8 cellular contexts compared by ENCODE assay signal in the genomic region with DNA sequence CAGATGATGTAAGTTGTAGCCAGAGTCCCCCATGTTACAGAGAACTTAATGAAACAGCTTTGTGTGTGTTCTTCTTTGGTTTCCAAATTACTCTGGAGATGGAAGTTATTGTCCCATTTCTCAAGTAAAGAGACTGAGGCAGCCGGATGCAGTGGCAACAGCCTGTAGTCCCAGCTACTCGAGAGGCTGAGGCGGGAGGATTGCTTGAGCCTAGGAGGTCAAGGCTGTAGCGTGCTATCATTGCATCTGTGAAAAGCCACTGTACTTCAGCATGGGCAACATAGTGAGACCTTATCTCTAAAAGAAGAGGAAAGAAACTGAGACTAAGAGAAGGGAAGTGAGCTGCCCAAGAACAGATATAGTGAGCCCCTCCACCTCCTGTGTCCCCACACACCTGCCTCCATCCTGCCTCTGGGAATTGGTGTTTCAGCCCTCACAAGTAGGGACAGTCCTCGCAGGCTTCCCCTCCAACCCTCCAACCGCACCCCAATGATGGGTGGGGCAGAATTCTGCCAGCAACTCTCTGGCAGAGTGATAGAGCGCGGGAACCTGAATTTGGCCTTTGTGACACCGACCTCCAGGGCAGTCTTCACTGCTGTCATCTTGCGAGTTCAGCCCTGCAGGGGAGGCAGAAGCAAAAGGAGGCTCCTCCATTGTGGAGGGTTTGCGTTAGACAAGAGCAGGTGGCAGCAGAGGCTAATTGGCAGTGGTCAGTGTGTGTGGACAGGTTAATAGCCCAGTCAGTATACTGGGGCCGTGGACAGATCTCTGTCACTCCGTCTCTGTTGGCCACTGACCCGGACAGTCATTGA. TPM values are rescaled to one million over a fixed set of nuclear protein-coding genes. Genes with fewer than 3 reads are reported as not detected.
DNase-seq lines count a peak whose midpoint lies in the region; ATAC-seq and TF ChIP-seq lines count a peak whose summit lies in the region.

No MANE protein-coding gene starts in this region.

- H3K27me3 Mint-ChIP-seq in CD14-positive monocyte (ENCODE audit: low read depth in 3 of 3) (peaks cover 0 to 4% (median 0%) of the 10 kb centered on the region in 3 donors), natural killer cell (ENCODE audit: low read depth in 2 of 2) (no peaks in the 10 kb centered on the region)
- H3K27me3 Mint-ChIP-seq in central memory CD8-positive, alpha-beta T cell: no peaks in the 10 kb centered on the region

- peak overlapping the region; percentile 79 for H3K4me3 ChIP-seq in LNCaP clone FGC (ENCODE audit: low read depth, low read length)

- H3K27ac Mint-ChIP-seq in CD14-positive monocyte (peak overlapping the region in 4 of 7 donors; percentile 30 to 59 (median 49)), natural killer cell (peak overlapping the region; percentile 36 to 52)
- H3K27ac Mint-ChIP-seq in central memory CD8-positive, alpha-beta T cell (ENCODE audit: low read depth): peak overlapping the region; percentile 46

- peaks cover 44% of the 10 kb centered on the region for H3K4me1 Mint-ChIP-seq in CD14-positive monocyte
- peaks cover 41% of the 10 kb centered on the region for H3K4me1 Mint-ChIP-seq in central memory CD8-positive, alpha-beta T cell
- H3K4me1 Mint-ChIP-seq in natural killer cell: peaks cover 37 to 47% of the 10 kb centered on the region in 2 donors

- H3K9me3 Mint-ChIP-seq in CD14-positive monocyte (peaks cover 0 to 2% (median 0%) of the 10 kb centered on the region in 7 donors), natural killer cell (no peaks in the 10 kb centered on the region)
- H3K9me3 Mint-ChIP-seq in central memory CD8-positive, alpha-beta T cell: no peaks in the 10 kb centered on the region

- intact Hi-C loops in CD14-positive monocyte (cut with micrococcal nuclease): loop anchor here in 1 of 2 donors (2.0 kb wide), 1 partner anchor 17 kb away; no protein-coding TSS in a partner anchor
- intact Hi-C loops in natural killer cell (cut with micrococcal nuclease): no loop called here

- H3K36me3 Mint-ChIP-seq in CD14-positive monocyte: peaks cover 2 to 5% of the 10 kb centered on the region in 2 donors
- H3K36me3 Mint-ChIP-seq in central memory CD8-positive, alpha-beta T cell (ENCODE audit: insufficient read depth): peaks cover 12% of the 10 kb centered on the region
- H3K36me3 Mint-ChIP-seq in natural killer cell: no peaks in the 10 kb centered on the region

- H3K4me3 Mint-ChIP-seq in CD14-positive monocyte (peak overlapping the region; percentile 76 to 83), natural killer cell (peak overlapping the region; percentile 83)
- H3K4me3 Mint-ChIP-seq in central memory CD8-positive, alpha-beta T cell: peak overlapping the region; percentile 76

- TF ChIP-seq CTCF in CD14-positive monocyte (IDR thresholded peaks at IDR 0.05): no peak
- TF ChIP-seq CTCF in LNCaP clone FGC (IDR thresholded peaks at IDR 0.05; ENCODE audit: control insufficient read depth, extremely low read depth, insufficient read depth): no peak
- TF ChIP-seq CTCF in natural killer cell (IDR thresholded peaks at IDR 0.05): no peak

- DNase-seq in CD14-positive monocyte (ENCODE audit: low spot score) (no peak), LNCaP clone FGC (ENCODE audit: low read depth) (no peak), natural killer cell (no peak), RKO (ENCODE audit: low spot score) (no peak), NCI-H2227 treated with DMSO at 0.1 percent for 48 hours (lab: John Stamatoyannopoulos, UW) (no peak), NCI-H345 treated with DMSO at 0.1 percent for 48 hours (lab: John Stamatoyannopoulos, UW; ENCODE audit: unreplicated experiment) (no peak)
- no peak for DNase-seq in central memory CD8-positive, alpha-beta T cell (ENCODE audit: low spot score in 2 of 2)

- no peak for ATAC-seq in central memory CD8-positive, alpha-beta T cell (replicated peaks; ENCODE audit: extremely low read depth, poor library complexity, severe bottlenecking)
- ATAC-seq in natural killer cell (no peak), GM18870 (IDR thresholded peaks at IDR 0.05; ENCODE audit: unreplicated experiment) (no peak)

RNA-seq across cellular contexts. Expression of a gene that starts 1.6 kb away (rescaled TPM):
- 1 to 10 TPM; 1.0 to 4.3 TPM for polyA plus RNA-seq in CD14-positive monocyte
- 10 to 100 TPM in 2 of 3 donors, 1 to 10 TPM in 1; 8.3 to 14.2 (median 13.4) TPM for total RNA-seq in natural killer cell

RNA-seq across cellular contexts. Expression of a gene that starts 15.3 kb away (rescaled TPM):
- 1,000 to 10,000 TPM; 1,719 to 1,844 TPM for polyA plus RNA-seq in CD14-positive monocyte
- 100 to 1,000 TPM; 195 to 218 (median 214) TPM for total RNA-seq in natural killer cell

RNA-seq across cellular contexts. Expression of a gene that starts 20.6 kb away (rescaled TPM):
- polyA plus RNA-seq in CD14-positive monocyte: 10 to 100 TPM; 20.0 TPM
- 100 to 1,000 TPM; 163 to 189 (median 163) TPM for total RNA-seq in natural killer cell

RNA-seq across cellular contexts. Expression of a gene that starts 26.0 kb away (rescaled TPM):
- 10 to 100 TPM; 47.3 to 49.2 TPM for polyA plus RNA-seq in CD14-positive monocyte
- total RNA-seq in natural killer cell: 10 to 100 TPM; 28.0 to 45.1 (median 39.0) TPM

RNA-seq across cellular contexts. Expression of a gene that starts 36.7 kb away (rescaled TPM):
- 10 to 100 TPM; 43.0 to 46.6 TPM for polyA plus RNA-seq in CD14-positive monocyte
- 10 to 100 TPM; 25.1 to 38.5 (median 25.8) TPM for total RNA-seq in natural killer cell
